In genomic region chr1:14791611-14792010, GRCh38 we compare ENCODE assay signal across 25 cellular contexts.
"Had no signal": no experiment of that assay in that cellular context is flagged by ENCODE, and none has a peak within 500 bp of the region (broad histone marks: within the 10 kb centered on the region; RNA-seq: fewer than 3 reads in every experiment).

No MANE protein-coding gene starts in this region.

- H3K4me1 Mint-ChIP-seq: activated B cell treated with CpG ODN at 0.5 μM for 24 hours; activated T-helper 17 cell treated with anti-CD3 and anti-CD28 coated beads, Interleukin-2, amount 50 U/mL, for 72 hours; memory B cell; naive thymus-derived CD8-positive, alpha-beta T cell; stimulated activated naive B cell treated with anti-CD40 and anti-IgM and Interleukin-4, amounts not matched to agents 10 μg/mL and 1 μg/mL and 100 μg/mL, for 72 hours had no signal

- DNase-seq: activated B cell treated with CpG ODN at 0.5 μM for 24 hours; activated CD4-positive, alpha-beta T cell treated with anti-CD3 and anti-CD28 coated beads, Interleukin-2, amount 50 U/mL, for 1 hour; activated CD8-positive, alpha-beta T cell treated with anti-CD3 and anti-CD28 coated beads for 36 hours; activated gamma-delta T cell treated with Interleukin-2 at 50 U/mL for 16 hours; activated naive CD4-positive, alpha-beta T cell treated with anti-CD3 and anti-CD28 coated beads, Interleukin-2, amount 50 U/mL, for 16 hours; activated T-cell treated with anti-CD3 and anti-CD28 coated beads, Interleukin-2, amount 50 U/mL, for 4 hours; amygdala; central memory CD4-positive, alpha-beta T cell; endodermal cell; foreskin keratinocyte; heart right ventricle; midbrain; ovary; stimulated activated CD4-positive, alpha-beta T cell treated with anti-CD3 and anti-CD28 coated beads, Interleukin-15, amount 100 ng/mL, for 24 hours; stimulated activated CD4-positive, alpha-beta T cell treated with anti-CD3 and anti-CD28 coated beads, Interleukin-2, amount 100 ng/mL, for 24 hours; stimulated activated naive B cell treated with anti-CD40 and anti-IgM and Interleukin-4, amounts not matched to agents 10 μg/mL and 1 μg/mL and 100 μg/mL, for 72 hours; stomach; T-helper 2 cell; thyroid gland; upper lobe of right lung had no signal

- H3K36me3 Mint-ChIP-seq: memory B cell; naive thymus-derived CD8-positive, alpha-beta T cell; stimulated activated naive B cell treated with anti-CD40 and anti-IgM and Interleukin-4, amounts not matched to agents 10 μg/mL and 1 μg/mL and 100 μg/mL, for 72 hours had no signal

- H3K27me3 Mint-ChIP-seq: activated B cell treated with CpG ODN at 0.5 μM for 24 hours; activated CD8-positive, alpha-beta T cell treated with anti-CD3 and anti-CD28 coated beads for 36 hours; activated T-helper 17 cell treated with anti-CD3 and anti-CD28 coated beads, Interleukin-2, amount 50 U/mL, for 72 hours; dendritic cell treated with granulocyte-macrophage colony-stimulating factor and Interleukin-4, amounts not matched to agents 40 ng/mL and 50 ng/mL, for 4 days; progenitor cell of endocrine pancreas; stimulated activated naive B cell treated with anti-CD40 and anti-IgM and Interleukin-4, amounts not matched to agents 10 μg/mL and 1 μg/mL and 100 μg/mL, for 72 hours had no signal

- H3K27ac Mint-ChIP-seq: activated B cell treated with CpG ODN at 0.5 μM for 24 hours; activated CD8-positive, alpha-beta T cell treated with anti-CD3 and anti-CD28 coated beads for 36 hours; activated T-helper 17 cell treated with anti-CD3 and anti-CD28 coated beads, Interleukin-2, amount 50 U/mL, for 72 hours; dendritic cell treated with granulocyte-macrophage colony-stimulating factor and Interleukin-4, amounts not matched to agents 40 ng/mL and 50 ng/mL, for 4 days; endodermal cell; memory B cell; naive thymus-derived CD8-positive, alpha-beta T cell; progenitor cell of endocrine pancreas; stimulated activated naive B cell treated with anti-CD40 and anti-IgM and Interleukin-4, amounts not matched to agents 10 μg/mL and 1 μg/mL and 100 μg/mL, for 72 hours had no signal

- H3K9me3 Mint-ChIP-seq: activated B cell treated with CpG ODN at 0.5 μM for 24 hours; activated CD8-positive, alpha-beta T cell treated with anti-CD3 and anti-CD28 coated beads for 36 hours; activated T-cell treated with anti-CD3 and anti-CD28 coated beads, Interleukin-2, amount 50 U/mL, for 4 hours; activated T-helper 17 cell treated with anti-CD3 and anti-CD28 coated beads, Interleukin-2, amount 50 U/mL, for 72 hours; dendritic cell treated with granulocyte-macrophage colony-stimulating factor and Interleukin-4, amounts not matched to agents 40 ng/mL and 50 ng/mL, for 4 days; endodermal cell; memory B cell; naive thymus-derived CD8-positive, alpha-beta T cell; stimulated activated naive B cell treated with anti-CD40 and anti-IgM and Interleukin-4, amounts not matched to agents 10 μg/mL and 1 μg/mL and 100 μg/mL, for 72 hours had no signal

- H3K4me3 Mint-ChIP-seq: activated B cell treated with CpG ODN at 0.5 μM for 24 hours; activated CD8-positive, alpha-beta T cell treated with anti-CD3 and anti-CD28 coated beads for 36 hours; activated T-cell treated with anti-CD3 and anti-CD28 coated beads, Interleukin-2, amount 50 U/mL, for 4 hours; activated T-helper 17 cell treated with anti-CD3 and anti-CD28 coated beads, Interleukin-2, amount 50 U/mL, for 72 hours; dendritic cell treated with granulocyte-macrophage colony-stimulating factor and Interleukin-4, amounts not matched to agents 40 ng/mL and 50 ng/mL, for 4 days; endodermal cell; memory B cell; naive thymus-derived CD8-positive, alpha-beta T cell; stimulated activated naive B cell treated with anti-CD40 and anti-IgM and Interleukin-4, amounts not matched to agents 10 μg/mL and 1 μg/mL and 100 μg/mL, for 72 hours had no signal
